Comparison of ENCODE assay signal across 15 cellular contexts in genomic region chr15:60297047-60297446, GRCh38.
"Had no signal": no experiment of that assay in that cellular context is flagged by ENCODE, and none has a peak within 500 bp of the region (broad histone marks: within the 10 kb centered on the region; RNA-seq: fewer than 3 reads in every experiment).

No MANE protein-coding gene starts in this region.

- H3K36me3 Mint-ChIP-seq: activated naive CD8-positive, alpha-beta T cell treated with anti-CD3 and anti-CD28 coated beads for 36 hours had no signal

- H3K4me1 ChIP-seq: left ventricle myocardium inferior had no signal

- ATAC-seq: gastroesophageal sphincter; SK-N-SH treated with all-trans-retinoic acid at 6 μM for 48 hours; stimulated activated naive CD8-positive, alpha-beta T cell treated with anti-CD3 and anti-CD28 coated beads, Interleukin-15, amount 100 ng/mL, for 72 hours; T-helper 17 cell had no signal

- H3K27ac Mint-ChIP-seq: activated naive CD8-positive, alpha-beta T cell treated with anti-CD3 and anti-CD28 coated beads for 36 hours; nephron progenitor cell; stimulated activated naive CD8-positive, alpha-beta T cell treated with anti-CD3 and anti-CD28 coated beads, Interleukin-15, amount 100 ng/mL, for 72 hours; T-helper 17 cell had no signal

- DNase-seq: activated CD8-positive, alpha-beta memory T cell treated with anti-CD3 and anti-CD28 coated beads for 24 hours; activated gamma-delta T cell treated with Interleukin-2 at 50 U/mL for 16 hours; activated naive CD8-positive, alpha-beta T cell treated with anti-CD3 and anti-CD28 coated beads for 36 hours; anterior cingulate cortex; kidney; left ventricle myocardium inferior; mesenchymal stem cell; nephron progenitor cell; stimulated activated CD4-positive, alpha-beta T cell treated with anti-CD3 and anti-CD28 coated beads, Interleukin-12 subunit alpha, Interleukin-12 subunit beta, amount 100 ng/mL, for 4 hours; stimulated activated CD4-positive, alpha-beta T cell treated with anti-CD3 and anti-CD28 coated beads, Interleukin-2, amount 100 ng/mL, for 48 hours; stimulated activated naive CD8-positive, alpha-beta T cell treated with anti-CD3 and anti-CD28 coated beads, Interleukin-15, amount 100 ng/mL, for 72 hours; T-helper 17 cell; testis had no signal

- H3K4me3 ChIP-seq: gastroesophageal sphincter, left ventricle myocardium inferior, testis had no signal

- H3K4me3 Mint-ChIP-seq: activated naive CD8-positive, alpha-beta T cell treated with anti-CD3 and anti-CD28 coated beads for 36 hours; nephron progenitor cell; stimulated activated naive CD8-positive, alpha-beta T cell treated with anti-CD3 and anti-CD28 coated beads, Interleukin-15, amount 100 ng/mL, for 72 hours; T-helper 17 cell had no signal

- H3K27me3 ChIP-seq: testis had no signal

- H3K4me1 Mint-ChIP-seq: activated naive CD8-positive, alpha-beta T cell treated with anti-CD3 and anti-CD28 coated beads for 36 hours; stimulated activated naive CD8-positive, alpha-beta T cell treated with anti-CD3 and anti-CD28 coated beads, Interleukin-15, amount 100 ng/mL, for 72 hours; T-helper 17 cell had no signal

- H3K36me3 ChIP-seq: gastroesophageal sphincter, left ventricle myocardium inferior had no signal

- H3K9me3 ChIP-seq: gastroesophageal sphincter, left ventricle myocardium inferior, testis had no signal

- H3K27me3 Mint-ChIP-seq: T-helper 17 cell had no signal

- H3K27ac ChIP-seq: gastroesophageal sphincter, left ventricle myocardium inferior, testis had no signal
